ENCODE assay signal across 16 cellular contexts in genomic region chr7:14720792-14721191, GRCh38.
"Had no signal": no experiment of that assay in that cellular context is flagged by ENCODE, and none has a peak within 500 bp of the region (broad histone marks: within the 10 kb centered on the region; RNA-seq: fewer than 3 reads in every experiment).

No MANE protein-coding gene starts in this region.

- H3K27ac ChIP-seq: brain microvascular endothelial cell, heart left ventricle, neural progenitor cell, right lobe of liver, upper lobe of left lung had no signal

- H3K4me1 ChIP-seq: heart left ventricle, neural progenitor cell, upper lobe of left lung had no signal

- H3K9ac ChIP-seq: neural progenitor cell had no signal

- H3K4me2 ChIP-seq: neural progenitor cell had no signal

- H2AFZ ChIP-seq: neural progenitor cell had no signal

- H3K4me3 ChIP-seq: heart left ventricle, neural progenitor cell, right lobe of liver, upper lobe of left lung had no signal

- H3K27me3 ChIP-seq: brain microvascular endothelial cell, heart left ventricle, neural progenitor cell, right lobe of liver, upper lobe of left lung had no signal

- H3K36me3 ChIP-seq: brain microvascular endothelial cell, heart left ventricle, neural progenitor cell, right lobe of liver, upper lobe of left lung had no signal

- ATAC-seq: activated CD4-positive, CD25-positive, alpha-beta regulatory T cell treated with anti-CD3 and anti-CD28 coated beads, Interleukin-2, amount 50 U/mL, for 24 hours; effector memory CD8-positive, alpha-beta T cell; right lobe of liver had no signal

- H3K9me3 ChIP-seq: heart left ventricle, right lobe of liver, upper lobe of left lung had no signal

- DNase-seq: activated CD4-positive, alpha-beta T cell treated with anti-CD3 and anti-CD28 coated beads, Interleukin-2, amount 50 U/mL, for 4 hours; activated T-cell treated with anti-CD3 and anti-CD28 coated beads, Interleukin-2, amount 50 U/mL, for 1 hour; amniotic stem cell; brain microvascular endothelial cell; cerebellar nuclear complex; effector memory CD8-positive, alpha-beta T cell; foreskin melanocyte; heart left ventricle; kidney; posterior cingulate gyrus; right lobe of liver; stimulated activated CD4-positive, alpha-beta T cell treated with anti-CD3 and anti-CD28 coated beads, Interleukin-12 subunit alpha, Interleukin-12 subunit beta, amount 100 ng/mL, for 4 hours; stimulated activated naive CD4-positive, alpha-beta T cell treated with Interleukin-2 at 50 U/mL for 16 hours; upper lobe of left lung had no signal
